Comparison of ENCODE assay signal across 17 cellular contexts in genomic region chr13:30241537-30241936, GRCh38.
A peak's percentile ranks its signal among the peaks of the same experiment; 100 is the strongest.
DNase-seq lines count a peak whose midpoint lies in the region; ATAC-seq, FAIRE-seq and TF ChIP-seq lines count a peak whose summit lies in the region.
"Had no signal": no experiment of that assay in that cellular context is flagged by ENCODE, and none has a peak within 500 bp of the region (broad histone marks: within the 10 kb centered on the region; RNA-seq: fewer than 3 reads in every experiment).

No MANE protein-coding gene starts in this region.

- H3K27ac ChIP-seq in GM12878 (ENCODE audit: control insufficient read depth, insufficient read depth) (no peak overlapping the region), SK-N-SH (ENCODE audit: low read depth in 2 of 2, low read length in 1 of 2) (no peak overlapping the region)
- H3K27ac ChIP-seq: vagina had no signal

- CTCF ChIA-PET in GM12878 (lab: Yijun Ruan, JAX), result no interaction called here
- CTCF ChIA-PET in SK-N-SH (lab: Yijun Ruan, JAX), result no interaction called here

- H3K9me3 ChIP-seq in GM12878 (replicated peaks; ENCODE audit: control insufficient read depth, insufficient read depth, low read length), result no peaks in the 10 kb centered on the region; the same call in 2 of the 3 replicates
- H3K9me3 ChIP-seq in SK-N-SH, result no peaks in the 10 kb centered on the region
- H3K9me3 ChIP-seq: vagina had no signal

- H3K36me3 ChIP-seq in GM12878 (ENCODE audit: control insufficient read depth in 2 of 2, insufficient read depth in 2 of 2, low read length in 1 of 2) (no peaks in the 10 kb centered on the region; a peak in 1 of 4 replicates), SK-N-SH (replicated peaks in 1 of 2; ENCODE audit: control insufficient read depth in 1 of 2, insufficient read depth in 2 of 2, low read length in 1 of 2) (peaks cover 11 to 31% of the 10 kb centered on the region in 2 experiments)

- H3K4me2 ChIP-seq in GM12878 (ENCODE audit: control insufficient read depth, insufficient read depth) (no peak overlapping the region), SK-N-SH (no peak overlapping the region)
- H3K4me2 ChIP-seq: smooth muscle cell had no signal

- peaks cover 2% of the 10 kb centered on the region; the same call in 1 of the 2 replicates for H3K4me1 ChIP-seq in GM12878 (ENCODE audit: control insufficient read depth, insufficient read depth, low read length)
- no peaks in the 10 kb centered on the region for H3K4me1 ChIP-seq in SK-N-SH (ENCODE audit: control insufficient read depth in 1 of 2, insufficient read depth in 2 of 2, low read depth in 1 of 2, low read length in 1 of 2)
- H3K4me1 ChIP-seq: vagina had no signal

- H3K9ac ChIP-seq in GM12878 (ENCODE audit: control insufficient read depth, insufficient read depth, low read length) (no peak overlapping the region), SK-N-SH (no peak overlapping the region)

- H4K20me1 ChIP-seq in GM12878 (ENCODE audit: control insufficient read depth, insufficient read depth) (no peaks in the 10 kb centered on the region), SK-N-SH (ENCODE audit: insufficient read depth) (no peaks in the 10 kb centered on the region)

- ATAC-seq in GM19452 (IDR thresholded peaks at IDR 0.05; ENCODE audit: unreplicated experiment) (peak; percentile 74), HG02970 (IDR thresholded peaks at IDR 0.05; ENCODE audit: low FRiP score, unreplicated experiment) (peak; percentile 66), GM12878 (peak; percentile 93)

- no TSS peak for BruUV-seq in GM12878 (replicated peaks; lab: Mats Ljungman, UMichigan)

- no peak for TF ChIP-seq POLR2A in GM12878 (IDR thresholded peaks at IDR 0.05; ENCODE audit: low read depth, low read length)

- peak; percentile 67 for DNase-seq in GM12865 (ENCODE audit: low read depth)
- DNase-seq in GM12878 (ENCODE audit: low read depth, low spot score), result peak; percentile 56
- no peak for DNase-seq in dermis blood vessel endothelial cell
- DNase-seq in DMS153 treated with DMSO at 0.1 percent for 48 hours (lab: John Stamatoyannopoulos, UW; ENCODE audit: unreplicated experiment), result no peak
- DNase-seq in SK-N-SH, result no peak
- DNase-seq in mesenteric fat pad (ENCODE audit: low spot score), result no peak
- DNase-seq: activated B cell treated with CpG ODN at 0.5 μM for 24 hours; activated T-cell treated with anti-CD3 and anti-CD28 coated beads, Interleukin-2, amount 50 U/mL, for 24 hours; DMS153; endodermal cell; HCEC 1CT; NCI-H1092; NCI-H510A had no signal

- no peaks in the 10 kb centered on the region for H3F3A ChIP-seq in SK-N-SH (replicated peaks; ENCODE audit: insufficient read depth)

- 7% methylated on average over 2 of the region's 2 CpGs for WGBS in GM12878 (ENCODE audit: insufficient coverage, insufficient replicate concordance, low lambda C conversion rate, missing lambda C conversion rate)
- WGBS in SK-N-SH (ENCODE audit: low lambda C conversion rate), result 97% methylated on average over 2 of the region's 2 CpGs

- SMC1A ChIA-PET in GM12878 (lab: Charles Lee; ENCODE audit: uncharacterized antibody, unreplicated experiment), result interaction anchor here (0.6 to 3.7 kb wide), 4 partner anchors 10 to 68 kb away, joined by 3 to 15 read pairs (median 3); no protein-coding TSS in a partner anchor

- TF ChIP-seq CTCF in GM12865 (IDR thresholded peaks at IDR 0.05; ENCODE audit: insufficient read depth, low read depth, low read length, missing control alignments) (no peak), GM12878 (IDR thresholded peaks at IDR 0.05 in 2 of 3, conservative IDR thresholded peaks at IDR 0.05 in 1 of 3; ENCODE audit: control insufficient read depth in 2 of 3, extremely low read depth in 1 of 3, insufficient read depth in 1 of 3, low read depth in 3 of 3, low read length in 3 of 3) (no peak), SK-N-SH (IDR thresholded peaks at IDR 0.05) (no peak)

- FAIRE-seq in GM12878 (lab: Jason Lieb, UNC), result no peak

- H3K9me2 ChIP-seq in SK-N-SH, result no peaks in the 10 kb centered on the region

- TF ChIP-seq EP300 in GM12878 (IDR thresholded peaks at IDR 0.05; ENCODE audit: borderline replicate concordance in 1 of 2, control insufficient read depth in 1 of 2, low read depth in 2 of 2, low read length in 2 of 2) (peak in 1 of 2 experiments; percentile 60; a peak in 1 of 4 replicates), SK-N-SH (IDR thresholded peaks at IDR 0.05; ENCODE audit: borderline replicate concordance in 1 of 2, low read depth in 1 of 2, low read length in 1 of 2) (no peak)

- POLR2A ChIA-PET in GM12878 (lab: Charles Lee) (no interaction called here), SK-N-SH (lab: Yijun Ruan, JAX) (no interaction called here)

- RAD21 ChIA-PET in GM12878 (lab: Charles Lee; ENCODE audit: unreplicated experiment), result no interaction called here

- H3K27me3 ChIP-seq in GM12878 (replicated peaks in 1 of 2; ENCODE audit: control insufficient read depth in 2 of 2, insufficient read depth in 2 of 2, low read length in 1 of 2), result no peaks in the 10 kb centered on the region
- no peaks in the 10 kb centered on the region for H3K27me3 ChIP-seq in SK-N-SH (ENCODE audit: insufficient read depth)
- H3K27me3 ChIP-seq: vagina had no signal

- intact Hi-C loops in GM12878 (cut with micrococcal nuclease; ENCODE audit: unreplicated experiment), result loop anchor here (5.0 kb wide), 3 partner anchors 39 to 94 kb away; partner anchors contain the start of gene KATNAL1

- H3K4me3 ChIP-seq in GM12865 (ENCODE audit: low read depth, low read length) (no peak overlapping the region), GM12878 (no peak overlapping the region), SK-N-SH (ENCODE audit: low read depth in 2 of 2, low read length in 1 of 2) (no peak overlapping the region)
- H3K4me3 ChIP-seq: smooth muscle cell, vagina had no signal

- TF ChIP-seq RAD21 in GM12878 (IDR thresholded peaks at IDR 0.05; ENCODE audit: insufficient read depth, low read depth, low read length) (no peak; the same call in 1 of the 2 replicates), SK-N-SH (IDR thresholded peaks at IDR 0.05; ENCODE audit: low read length) (no peak)

- in situ Hi-C loops in GM12878 (cut with MboI), result no loop called here

- H3K79me2 ChIP-seq in GM12878 (ENCODE audit: control insufficient read depth, insufficient read depth, low read length), result no peaks in the 10 kb centered on the region
- peaks cover 36% of the 10 kb centered on the region; the same call in 1 of the 2 replicates for H3K79me2 ChIP-seq in SK-N-SH (ENCODE audit: insufficient read depth)

- H2AFZ ChIP-seq in GM12878 (ENCODE audit: control insufficient read depth, low read depth, low read length) (no peak overlapping the region), SK-N-SH (ENCODE audit: low read depth) (no peak overlapping the region)

TF ChIP-seq in GM12878, 131 proteins besides CTCF, POLR2A, EP300 and RAD21 (continues in another document):
- TF ChIP-seq KLF5 (IDR thresholded peaks at IDR 0.05; ENCODE audit: partially characterized antibody) (no peak), NR2C1 (IDR thresholded peaks at IDR 0.05) (no peak), ATF2 (IDR thresholded peaks at IDR 0.05; ENCODE audit: low read length) (peak; percentile 39; the same call in 1 of the 2 replicates), BHLHE40 (IDR thresholded peaks at IDR 0.05; ENCODE audit: borderline replicate concordance in 1 of 2, low read depth in 2 of 2, low read length in 1 of 2) (no peak), ZNF274 (IDR thresholded peaks at IDR 0.05; ENCODE audit: insufficient read depth, insufficient read length) (no peak), RB1 (IDR thresholded peaks at IDR 0.05; ENCODE audit: borderline replicate concordance) (no peak), DPF2 (IDR thresholded peaks at IDR 0.05) (peak; percentile 54; the same call in 1 of the 2 replicates), SIN3A (IDR thresholded peaks at IDR 0.05; ENCODE audit: low read depth, low read length) (no peak), JUNB (IDR thresholded peaks at IDR 0.05) (peak; percentile 96), MEF2B (IDR thresholded peaks at IDR 0.05; ENCODE audit: partially characterized antibody, poor library complexity, severe bottlenecking) (no peak)

TF ChIP-seq in SK-N-SH, 30 proteins besides CTCF, POLR2A, EP300 and RAD21 (continues in another document):
- TF ChIP-seq GABPA (IDR thresholded peaks at IDR 0.05; ENCODE audit: low read depth) (no peak), SIN3A (IDR thresholded peaks at IDR 0.05; ENCODE audit: borderline replicate concordance, low read depth, low read length) (no peak), FOXM1 (IDR thresholded peaks at IDR 0.05; ENCODE audit: low read depth) (no peak), JUND (IDR thresholded peaks at IDR 0.05) (no peak), YY1 (IDR thresholded peaks at IDR 0.05; ENCODE audit: low read depth) (no peak)
- TF ChIP-seq, protein P1, sequence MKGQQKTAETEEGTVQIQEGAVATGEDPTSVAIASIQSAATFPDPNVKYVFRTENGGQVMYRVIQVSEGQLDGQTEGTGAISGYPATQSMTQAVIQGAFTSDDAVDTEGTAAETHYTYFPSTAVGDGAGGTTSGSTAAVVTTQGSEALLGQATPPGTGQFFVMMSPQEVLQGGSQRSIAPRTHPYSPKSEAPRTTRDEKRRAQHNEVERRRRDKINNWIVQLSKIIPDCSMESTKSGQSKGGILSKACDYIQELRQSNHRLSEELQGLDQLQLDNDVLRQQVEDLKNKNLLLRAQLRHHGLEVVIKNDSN (IDR thresholded peaks at IDR 0.05; ENCODE audit: borderline replicate concordance, low read depth), result no peak
- TF ChIP-seq, protein P2, sequence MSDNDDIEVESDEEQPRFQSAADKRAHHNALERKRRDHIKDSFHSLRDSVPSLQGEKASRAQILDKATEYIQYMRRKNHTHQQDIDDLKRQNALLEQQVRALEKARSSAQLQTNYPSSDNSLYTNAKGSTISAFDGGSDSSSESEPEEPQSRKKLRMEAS (IDR thresholded peaks at IDR 0.05; ENCODE audit: low read depth), result no peak
- TF ChIP-seq, protein P3, sequence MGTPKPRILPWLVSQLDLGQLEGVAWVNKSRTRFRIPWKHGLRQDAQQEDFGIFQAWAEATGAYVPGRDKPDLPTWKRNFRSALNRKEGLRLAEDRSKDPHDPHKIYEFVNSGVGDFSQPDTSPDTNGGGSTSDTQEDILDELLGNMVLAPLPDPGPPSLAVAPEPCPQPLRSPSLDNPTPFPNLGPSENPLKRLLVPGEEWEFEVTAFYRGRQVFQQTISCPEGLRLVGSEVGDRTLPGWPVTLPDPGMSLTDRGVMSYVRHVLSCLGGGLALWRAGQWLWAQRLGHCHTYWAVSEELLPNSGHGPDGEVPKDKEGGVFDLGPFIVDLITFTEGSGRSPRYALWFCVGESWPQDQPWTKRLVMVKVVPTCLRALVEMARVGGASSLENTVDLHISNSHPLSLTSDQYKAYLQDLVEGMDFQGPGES (IDR thresholded peaks at IDR 0.05; ENCODE audit: low read depth, low read length), result no peak
- TF ChIP-seq, protein P4, sequence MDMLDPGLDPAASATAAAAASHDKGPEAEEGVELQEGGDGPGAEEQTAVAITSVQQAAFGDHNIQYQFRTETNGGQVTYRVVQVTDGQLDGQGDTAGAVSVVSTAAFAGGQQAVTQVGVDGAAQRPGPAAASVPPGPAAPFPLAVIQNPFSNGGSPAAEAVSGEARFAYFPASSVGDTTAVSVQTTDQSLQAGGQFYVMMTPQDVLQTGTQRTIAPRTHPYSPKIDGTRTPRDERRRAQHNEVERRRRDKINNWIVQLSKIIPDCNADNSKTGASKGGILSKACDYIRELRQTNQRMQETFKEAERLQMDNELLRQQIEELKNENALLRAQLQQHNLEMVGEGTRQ (IDR thresholded peaks at IDR 0.05; ENCODE audit: borderline replicate concordance, low read depth, low read length), result no peak

Comparison
In these comparisons a context has a peak if more than half of its experiments do, and no peak if none do; other contexts are left out.
1. DNase-seq: peak in GM12865 (single experiment) and GM12878 (single experiment); none in dermis blood vessel endothelial cell (single experiment), DMS153 treated with DMSO at 0.1 percent for 48 hours (single experiment), SK-N-SH (single experiment) and mesenteric fat pad (single experiment).
2. Peak in every context shown above with its lines, with median percentiles within 50 percentile points of each other: ATAC-seq.